15 cellular contexts compared by ENCODE assay signal in genomic region chr12:27673285-27673684, GRCh38.
"Had no signal": no experiment of that assay in that cellular context is flagged by ENCODE, and none has a peak within 500 bp of the region (broad histone marks: within the 10 kb centered on the region; RNA-seq: fewer than 3 reads in every experiment).

No MANE protein-coding gene starts in this region.

- H3K27me3 ChIP-seq: pancreas had no signal

- ATAC-seq: activated CD8-positive, alpha-beta T cell treated with anti-CD3 and anti-CD28 coated beads, Interleukin-2, amount 10 ng/mL, durations not matched to agents 7 days and 5 days; lower lobe of right lung; pancreas; stimulated activated naive CD8-positive, alpha-beta T cell treated with anti-CD3 and anti-CD28 coated beads, Interleukin-15, Interleukin-2, amounts not matched to agents 100 U/mL and 50 U/mL, for 24 hours had no signal

- H3K27ac ChIP-seq: epithelial cell of prostate, lower lobe of right lung, pancreas had no signal

- H3K9me3 ChIP-seq: lower lobe of right lung, pancreas had no signal

- DNase-seq: activated B cell treated with CpG ODN at 0.5 μM for 24 hours; activated CD4-positive, alpha-beta T cell treated with anti-CD3 and anti-CD28 coated beads, Interleukin-2, amount 10 ng/mL, durations not matched to agents 24 days and 14 days; activated CD8-positive, alpha-beta memory T cell treated with anti-CD3 and anti-CD28 coated beads, Interleukin-2, amount 50 U/mL, for 4 hours; activated CD8-positive, alpha-beta T cell treated with anti-CD3 and anti-CD28 coated beads, Interleukin-2, amount 10 ng/mL, durations not matched to agents 7 days and 5 days; activated naive CD8-positive, alpha-beta T cell treated with anti-CD3 and anti-CD28 coated beads for 36 hours; activated T-cell treated with anti-CD3 and anti-CD28 coated beads, Interleukin-2, amount 50 U/mL, for 48 hours; cerebellar nuclear complex; lower lobe of right lung; pancreas; small intestine; stimulated activated CD4-positive, alpha-beta T cell treated with anti-CD3 and anti-CD28 coated beads, Interleukin-4, amount 100 ng/mL, for 24 hours; stimulated activated CD8-positive, alpha-beta memory T cell treated with anti-CD3 and anti-CD28 coated beads, Interleukin-4, amount 100 ng/mL, for 48 hours; stimulated activated naive CD8-positive, alpha-beta T cell treated with anti-CD3 and anti-CD28 coated beads, Interleukin-15, Interleukin-2, amounts not matched to agents 100 U/mL and 50 U/mL, for 24 hours; SW 1271 had no signal

- H3K4me3 ChIP-seq: lower lobe of right lung, pancreas had no signal

- H3K4me1 ChIP-seq: lower lobe of right lung, pancreas had no signal
